Comparison of ENCODE assay signal across 17 cellular contexts in genomic region chr6:33439956-33440648, GRCh38.
A peak's percentile ranks its signal among the peaks of the same experiment; 100 is the strongest.
DNase-seq lines count a peak whose midpoint lies in the region; ATAC-seq and TF ChIP-seq lines count a peak whose summit lies in the region.
"Had no signal": no experiment of that assay in that cellular context is flagged by ENCODE, and none has a peak within 500 bp of the region (broad histone marks: within the 10 kb centered on the region; RNA-seq: fewer than 3 reads in every experiment).

No MANE protein-coding gene starts in this region.

- TF ChIP-seq CTCF in RWPE2 (IDR thresholded peaks at IDR 0.05; ENCODE audit: poor library complexity, severe bottlenecking), result no peak

- intact Hi-C loops in head of caudate nucleus (cut with DNase I), result no loop called here

- no peak overlapping the region for H3K27ac ChIP-seq in RWPE2 (ENCODE audit: poor library complexity, severe bottlenecking)
- H3K27ac ChIP-seq: ovary, upper lobe of right lung, VCaP had no signal

- peaks cover 36% of the 10 kb centered on the region for H3K36me3 ChIP-seq in RWPE2 (ENCODE audit: low read depth)
- H3K36me3 ChIP-seq: ovary had no signal

- H3K36me3 Mint-ChIP-seq in stimulated activated naive CD8-positive, alpha-beta T cell treated with anti-CD3 and anti-CD28 coated beads, Interleukin-15, Interleukin-2, amounts not matched to agents 100 ng/mL and 50 ng/mL, for 24 hours (ENCODE audit: low read depth), result peaks cover 38% of the 10 kb centered on the region
- H3K36me3 Mint-ChIP-seq in stimulated activated naive B cell treated with anti-CD40 and anti-IgM and Interleukin-4, amounts not matched to agents 10 μg/mL and 1 μg/mL and 100 μg/mL, for 72 hours, result peaks cover 28 to 72% of the 10 kb centered on the region in 2 donors

- H3K27ac Mint-ChIP-seq in stimulated activated naive CD8-positive, alpha-beta T cell treated with anti-CD3 and anti-CD28 coated beads, Interleukin-15, Interleukin-2, amounts not matched to agents 100 ng/mL and 50 ng/mL, for 24 hours, result peak overlapping the region; percentile 22
- peak overlapping the region; percentile 32 for H3K27ac Mint-ChIP-seq in stimulated activated naive B cell treated with anti-CD40 and anti-IgM and Interleukin-4, amounts not matched to agents 10 μg/mL and 1 μg/mL and 100 μg/mL, for 72 hours
- H3K27ac Mint-ChIP-seq: activated T-helper 2 cell treated with anti-CD3 and anti-CD28 coated beads, Interferon-gamma antibody, Interleukin-2, Interleukin-4, amounts not matched to agents 10 μg/mL and 5 μg/mL and 100 μg/mL, durations not matched to agents 14 hours and 24 hours and 36 hours had no signal

- DNase-seq in stimulated activated naive CD8-positive, alpha-beta T cell treated with anti-CD3 and anti-CD28 coated beads, Interleukin-15, Interleukin-2, amounts not matched to agents 100 U/mL and 50 U/mL, for 24 hours, result no peak
- DNase-seq in RWPE2 (ENCODE audit: low spot score) (no peak), head of caudate nucleus (peak in 37 of 42 donors; percentile 35 to 91 (median 69)), DMS 273 treated with DMSO at 0.1 percent for 48 hours (lab: John Stamatoyannopoulos, UW) (no peak), islet precursor cell (no peak)
- DNase-seq in stimulated activated naive B cell treated with anti-CD40 and anti-IgM and Interleukin-4, amounts not matched to agents 10 μg/mL and 1 μg/mL and 100 μg/mL, for 72 hours, result no peak
- DNase-seq in stimulated activated naive CD4-positive, alpha-beta T cell treated with Interleukin-2 at 50 U/mL for 16 hours (lab: John Stamatoyannopoulos, UW), result no peak
- DNase-seq: effector CD8-positive, alpha-beta T cell; NCI-H1417; NCI-H526; ovary; stimulated activated CD4-positive, alpha-beta T cell treated with anti-CD3 and anti-CD28 coated beads, Interleukin-1b, Interleukin-23, amount 100 ng/mL, for 48 hours; upper lobe of right lung had no signal

- H3K4me3 Mint-ChIP-seq in stimulated activated naive CD8-positive, alpha-beta T cell treated with anti-CD3 and anti-CD28 coated beads, Interleukin-15, Interleukin-2, amounts not matched to agents 100 ng/mL and 50 ng/mL, for 24 hours, result no peak overlapping the region
- H3K4me3 Mint-ChIP-seq in stimulated activated naive B cell treated with anti-CD40 and anti-IgM and Interleukin-4, amounts not matched to agents 10 μg/mL and 1 μg/mL and 100 μg/mL, for 72 hours, result no peak overlapping the region

- H3K4me1 Mint-ChIP-seq in stimulated activated naive CD8-positive, alpha-beta T cell treated with anti-CD3 and anti-CD28 coated beads, Interleukin-15, Interleukin-2, amounts not matched to agents 100 ng/mL and 50 ng/mL, for 24 hours (ENCODE audit: low read depth), result peaks cover 3% of the 10 kb centered on the region
- peaks cover 2 to 5% of the 10 kb centered on the region in 2 donors for H3K4me1 Mint-ChIP-seq in stimulated activated naive B cell treated with anti-CD40 and anti-IgM and Interleukin-4, amounts not matched to agents 10 μg/mL and 1 μg/mL and 100 μg/mL, for 72 hours

- no peak for ATAC-seq in stimulated activated naive CD8-positive, alpha-beta T cell treated with anti-CD3 and anti-CD28 coated beads, Interleukin-15, Interleukin-2, amounts not matched to agents 100 U/mL and 50 U/mL, for 24 hours
- peak; percentile 28; the same call in 1 of the 3 replicates for ATAC-seq in RWPE2 (ENCODE audit: low read depth)
- ATAC-seq in stimulated activated naive B cell treated with anti-CD40 and anti-IgM and Interleukin-4, amounts not matched to agents 10 μg/mL and 1 μg/mL and 100 μg/mL, for 72 hours (replicated peaks), result no peak
- ATAC-seq: Right ventricle myocardium inferior, upper lobe of right lung had no signal

- H3K9me3 ChIP-seq in RWPE2 (ENCODE audit: severe bottlenecking), result no peaks in the 10 kb centered on the region
- H3K9me3 ChIP-seq: ovary, upper lobe of right lung had no signal

- no peaks in the 10 kb centered on the region for H3K9me3 Mint-ChIP-seq in stimulated activated naive CD8-positive, alpha-beta T cell treated with anti-CD3 and anti-CD28 coated beads, Interleukin-15, Interleukin-2, amounts not matched to agents 100 ng/mL and 50 ng/mL, for 24 hours
- H3K9me3 Mint-ChIP-seq in stimulated activated naive B cell treated with anti-CD40 and anti-IgM and Interleukin-4, amounts not matched to agents 10 μg/mL and 1 μg/mL and 100 μg/mL, for 72 hours, result no peaks in the 10 kb centered on the region
- H3K9me3 Mint-ChIP-seq: activated T-helper 2 cell treated with anti-CD3 and anti-CD28 coated beads, Interferon-gamma antibody, Interleukin-2, Interleukin-4, amounts not matched to agents 10 μg/mL and 5 μg/mL and 100 μg/mL, durations not matched to agents 14 hours and 24 hours and 36 hours had no signal

- H3K4me1 ChIP-seq in RWPE2 (ENCODE audit: insufficient read depth, poor library complexity, severe bottlenecking), result no peaks in the 10 kb centered on the region
- H3K4me1 ChIP-seq: upper lobe of right lung had no signal

- no peaks in the 10 kb centered on the region for H3K27me3 ChIP-seq in RWPE2 (ENCODE audit: insufficient read depth, poor library complexity, severe bottlenecking)
- H3K27me3 ChIP-seq: ovary, upper lobe of right lung had no signal

- H3K4me3 ChIP-seq in RWPE2 (ENCODE audit: severe bottlenecking), result no peak overlapping the region
- H3K4me3 ChIP-seq: ovary, upper lobe of right lung had no signal

- no peaks in the 10 kb centered on the region for H3K27me3 Mint-ChIP-seq in stimulated activated naive CD8-positive, alpha-beta T cell treated with anti-CD3 and anti-CD28 coated beads, Interleukin-15, Interleukin-2, amounts not matched to agents 100 ng/mL and 50 ng/mL, for 24 hours
- no peaks in the 10 kb centered on the region for H3K27me3 Mint-ChIP-seq in stimulated activated naive B cell treated with anti-CD40 and anti-IgM and Interleukin-4, amounts not matched to agents 10 μg/mL and 1 μg/mL and 100 μg/mL, for 72 hours

Comparison
In these comparisons a context has a peak if more than half of its experiments do, and no peak if none do; other contexts are left out.
1. DNase-seq: peak in head of caudate nucleus (37 of 42); none in stimulated activated naive CD8-positive, alpha-beta T cell treated with anti-CD3 and anti-CD28 coated beads, Interleukin-15, Interleukin-2, amounts not matched to agents 100 U/mL and 50 U/mL, for 24 hours (single experiment), RWPE2 (single experiment), stimulated activated naive B cell treated with anti-CD40 and anti-IgM and Interleukin-4, amounts not matched to agents 10 μg/mL and 1 μg/mL and 100 μg/mL, for 72 hours (single experiment), DMS 273 treated with DMSO at 0.1 percent for 48 hours (single experiment), stimulated activated naive CD4-positive, alpha-beta T cell treated with Interleukin-2 at 50 U/mL for 16 hours (single experiment) and islet precursor cell (single experiment).